Comparison of ENCODE assay signal across 13 cellular contexts in genomic region chr9:33172256-33172678, GRCh38. TPM values are rescaled to one million over a fixed set of nuclear protein-coding genes. Genes with fewer than 3 reads are reported as not detected.
DNase-seq lines count a peak whose midpoint lies in the region; ATAC-seq, FAIRE-seq and TF ChIP-seq lines count a peak whose summit lies in the region.
"Had no signal": no experiment of that assay in that cellular context is flagged by ENCODE, and none has a peak within 500 bp of the region (broad histone marks: within the 10 kb centered on the region; RNA-seq: fewer than 3 reads in every experiment).

No MANE protein-coding gene starts in this region.

- 0% methylated on average over 3 of the region's 3 CpGs for WGBS in K562 (ENCODE audit: insufficient coverage, low coverage, missing lambda C conversion rate)
- WGBS in HepG2 (ENCODE audit: low lambda C conversion rate) = 2% methylated on average over 3 of the region's 3 CpGs

- H3K79me2 ChIP-seq in K562 (ENCODE audit: control insufficient read depth, insufficient read depth, low read length) (no peaks in the 10 kb centered on the region; the same call in 2 of the 3 replicates), HepG2 (ENCODE audit: insufficient read depth, low read length) (no peaks in the 10 kb centered on the region)

- no peak for ATAC-seq in activated T-cell treated with anti-CD3 and anti-CD28 coated beads, Interleukin-2, amount 50 U/mL, for 72 hours (replicated peaks in 1 of 2)
- ATAC-seq in K562 (no peak; the same call in 2 of the 3 replicates), HepG2 (peak; percentile 57), thoracic aorta (ENCODE audit: insufficient number of reproducible peaks, low FRiP score, low read depth) (peak; percentile 7), left cardiac atrium (no peak)

- peak overlapping the region; percentile 41; the same call in 1 of the 2 replicates for H3K4me2 ChIP-seq in K562 (ENCODE audit: insufficient read depth, low read length)
- H3K4me2 ChIP-seq in HepG2 (ENCODE audit: low read depth, low read length) = peak overlapping the region; percentile 89

- DNase-seq in activated T-cell treated with anti-CD3 and anti-CD28 coated beads, Interleukin-2, amount 50 U/mL, for 72 hours = no peak
- DNase-seq in activated T-cell treated with anti-CD3 and anti-CD28 coated beads, Interleukin-2, amount 50 U/mL, for 1 hour = no peak
- DNase-seq in K562 (ENCODE audit: extremely low read depth in 1 of 4, low spot score in 3 of 4) (peak in 1 of 4 experiments; percentile 41), HepG2 (ENCODE audit: low spot score) (peak; percentile 79), thoracic aorta (ENCODE audit: low spot score) (no peak), H4 (ENCODE audit: low spot score) (no peak), left cardiac atrium (no peak)
- DNase-seq in activated naive CD4-positive, alpha-beta T cell treated with Interleukin-2 at 50 U/mL for 16 hours = no peak
- DNase-seq: activated CD4-positive, alpha-beta T cell treated with anti-CD3 and anti-CD28 coated beads for 48 hours; activated effector memory CD4-positive, alpha-beta T cell treated with anti-CD3 and anti-CD28 coated beads, Interleukin-2, amount 50 U/mL, for 16 hours; Karpas-422 had no signal

- FAIRE-seq in K562 (lab: Jason Lieb, UNC) (peak; percentile 91), HepG2 (lab: Jason Lieb, UNC) (peak; percentile 87)
- FAIRE-seq: urothelium cell line had no signal

- H3K27me3 Mint-ChIP-seq in activated T-cell treated with anti-CD3 and anti-CD28 coated beads, Interleukin-2, amount 50 U/mL, for 72 hours (ENCODE audit: low read depth) = no peaks in the 10 kb centered on the region

- TF ChIP-seq POLR2A in K562 (conservative IDR thresholded peaks at IDR 0.05) (no peak), HepG2 (IDR thresholded peaks at IDR 0.05; ENCODE audit: insufficient read depth in 1 of 2, low read depth in 2 of 2, low read length in 2 of 2) (0 out of 4 replicates have a peak, but pooled peaks of 1 of the 2 experiments have one; percentile 12)

- H3K36me3 ChIP-seq in K562 (ENCODE audit: control insufficient read depth, insufficient read depth, low read length) (no peaks in the 10 kb centered on the region), HepG2 (replicated peaks in 1 of 2; ENCODE audit: control insufficient read depth in 1 of 2, insufficient read depth in 2 of 2, low read length in 2 of 2) (no peaks in the 10 kb centered on the region), thoracic aorta (no peaks in the 10 kb centered on the region)

- no peak overlapping the region for H3K4me3 Mint-ChIP-seq in activated T-cell treated with anti-CD3 and anti-CD28 coated beads, Interleukin-2, amount 50 U/mL, for 72 hours
- H3K4me3 Mint-ChIP-seq: neural crest cell had no signal

- TF ChIP-seq EP300 in K562 (IDR thresholded peaks at IDR 0.05; ENCODE audit: low read length) (peak; percentile 59; the same call in 1 of the 2 replicates), HepG2 (IDR thresholded peaks at IDR 0.05; ENCODE audit: low read depth in 2 of 2, low read length in 2 of 2) (no peak; a peak in 1 of 4 replicates), HepG2 (CRISPR knock-in tag; IDR thresholded peaks at IDR 0.05; ENCODE audit: borderline replicate concordance) (no peak)

- H3K27ac ChIP-seq in K562 (ENCODE audit: extremely low read depth, low read depth, low read length) (peak overlapping the region; percentile 57; the same call in 1 of the 3 replicates), HepG2 (ENCODE audit: extremely low read length, insufficient read depth, low read length) (peak overlapping the region; percentile 72), thoracic aorta (peak overlapping the region; percentile 44 to 65)

- H4K20me1 ChIP-seq in K562 (replicated peaks; ENCODE audit: control insufficient read depth, insufficient read depth, low read length) (no peaks in the 10 kb centered on the region), HepG2 (ENCODE audit: insufficient read depth, low read length) (no peaks in the 10 kb centered on the region)

- H3K4me1 ChIP-seq in K562 (replicated peaks in 1 of 2; ENCODE audit: control insufficient read depth in 2 of 2, insufficient read depth in 2 of 2, low read length in 2 of 2) (peaks cover 22 to 30% of the 10 kb centered on the region in 2 experiments; a peak in 4 of 5 replicates), HepG2 (ENCODE audit: insufficient read depth, low read length) (peaks cover 53% of the 10 kb centered on the region), thoracic aorta (ENCODE audit: control insufficient read depth in 1 of 2, low read depth in 2 of 2) (peaks cover 15 to 41% of the 10 kb centered on the region in 2 donors)

- in situ Hi-C loops in K562 (cut with MboI) = no loop called here
- in situ Hi-C loops in HepG2 (cut with HindIII; ENCODE audit: extremely low pct_ligation_motif_present, low pct_unique_long_range_greater_than_20kb) = no loop called here

- H3K4me3 ChIP-seq in K562 = no peak overlapping the region
- H3K4me3 ChIP-seq in HepG2 (replicated peaks in 1 of 3; ENCODE audit: insufficient read depth in 1 of 3, low read depth in 2 of 3, low read length in 3 of 3) = peak overlapping the region in 2 of 3 experiments; percentile 28 to 53; a peak in 4 of 6 replicates
- no peak overlapping the region for H3K4me3 ChIP-seq in thoracic aorta

- peaks cover 33% of the 10 kb centered on the region for H3K4me1 Mint-ChIP-seq in activated T-cell treated with anti-CD3 and anti-CD28 coated beads, Interleukin-2, amount 50 U/mL, for 72 hours (ENCODE audit: low read depth)

- CTCF ChIA-PET in K562 (lab: Yijun Ruan, JAX; ENCODE audit: low intra/inter-chr PET ratio) = interaction anchor here (0.6 kb wide), 1 partner anchor 27 kb away, joined by 3 read pairs; no protein-coding TSS in a partner anchor
- CTCF ChIA-PET in HepG2 (lab: Yijun Ruan, JAX; ENCODE audit: low intra/inter-chr PET ratio, low total read pairs) = interaction anchor here (2.4 kb wide), 1 partner anchor 91 kb away, joined by 13 read pairs; no protein-coding TSS in a partner anchor

- peaks cover 0 to 1% of the 10 kb centered on the region in 2 donors for H3K36me3 Mint-ChIP-seq in activated T-cell treated with anti-CD3 and anti-CD28 coated beads, Interleukin-2, amount 50 U/mL, for 72 hours (ENCODE audit: insufficient read depth in 2 of 2)

- TF ChIP-seq CTCF in K562 (IDR thresholded peaks at IDR 0.05 in 2 of 3, conservative IDR thresholded peaks at IDR 0.05 in 1 of 3; ENCODE audit: insufficient read depth in 2 of 3, low read depth in 1 of 3, low read length in 3 of 3) (no peak), HepG2 (CRISPR knock-in tag; IDR thresholded peaks at IDR 0.05) (no peak), thoracic aorta (IDR thresholded peaks at IDR 0.05) (no peak)

- H3K9ac ChIP-seq in K562 (ENCODE audit: insufficient read depth in 1 of 2, low read depth in 2 of 2, low read length in 2 of 2) (peak overlapping the region in 1 of 2 experiments; percentile 25; a peak in 1 of 4 replicates), HepG2 (ENCODE audit: insufficient read depth, low read depth, low read length) (no peak overlapping the region)

- BruUV-seq in K562 (replicated peaks; lab: Mats Ljungman, UMichigan) (no TSS peak), HepG2 (replicated peaks; lab: Mats Ljungman, UMichigan) (no TSS peak)

- intact Hi-C loops in K562 (cut with micrococcal nuclease) (loop anchor here (5.0 kb wide), 1 partner anchor 45 kb away; no protein-coding TSS in a partner anchor), HepG2 (cut with micrococcal nuclease; ENCODE audit: unreplicated experiment) (loop anchor here (2.0 kb wide), 1 partner anchor 53 kb away; no protein-coding TSS in a partner anchor), left cardiac atrium (cut with DNase I) (loop anchor here in 1 of 2 donors (5.0 to 10.0 kb wide), 2 partner anchors 53 to 90 kb away; no protein-coding TSS in a partner anchor)

- POLR2A ChIA-PET in K562 (lab: Yijun Ruan, JAX) (interaction anchor here (0.6 kb wide), 1 partner anchor 244 kb away, joined by 3 read pairs; no protein-coding TSS in a partner anchor), HepG2 (lab: Yijun Ruan, JAX) (interaction anchor here (0.9 to 2.4 kb wide), 4 partner anchors 9 to 148 kb away, joined by 3 to 11 read pairs (median 4); partner anchors contain the start of gene DNAJA1)

- H3K9me3 ChIP-seq in K562 (replicated peaks; ENCODE audit: control insufficient read depth, insufficient read depth, low read depth, low read length) = no peaks in the 10 kb centered on the region
- H3K9me3 ChIP-seq in HepG2 (ENCODE audit: low read length) = no peaks in the 10 kb centered on the region
- no peaks in the 10 kb centered on the region for H3K9me3 ChIP-seq in thoracic aorta

- H2AFZ ChIP-seq in K562 (ENCODE audit: low read depth, low read length) (peak overlapping the region; percentile 66), HepG2 (ENCODE audit: low read length) (peak overlapping the region; percentile 17)

- no peaks in the 10 kb centered on the region for H3K9me1 ChIP-seq in K562 (ENCODE audit: control insufficient read depth, insufficient read depth, low read length)

- H3K27me3 ChIP-seq in K562 (ENCODE audit: control insufficient read depth in 2 of 2, insufficient read depth in 2 of 2, low read length in 2 of 2) (no peaks in the 10 kb centered on the region), HepG2 (ENCODE audit: control insufficient read depth in 1 of 2, insufficient read depth in 2 of 2, low read length in 2 of 2) (no peaks in the 10 kb centered on the region), thoracic aorta (replicated peaks; ENCODE audit: insufficient read depth) (no peaks in the 10 kb centered on the region)

- TF ChIP-seq RAD21 in K562 (CRISPR knock-in tag; conservative IDR thresholded peaks at IDR 0.05 in 1 of 2, IDR thresholded peaks at IDR 0.05 in 1 of 2) (no peak), HepG2 (CRISPR knock-in tag; IDR thresholded peaks at IDR 0.05) (no peak)

- H3K27ac Mint-ChIP-seq in activated T-cell treated with anti-CD3 and anti-CD28 coated beads, Interleukin-2, amount 50 U/mL, for 72 hours = peak overlapping the region; percentile 51

- no peaks in the 10 kb centered on the region for H3K9me3 Mint-ChIP-seq in activated T-cell treated with anti-CD3 and anti-CD28 coated beads, Interleukin-2, amount 50 U/mL, for 72 hours
- H3K9me3 Mint-ChIP-seq: neural crest cell had no signal

RNA-seq across cellular contexts. Expression of gene B4GALT1, which starts 5.1 kb away (rescaled TPM):
- total RNA-seq in activated T-cell treated with anti-CD3 and anti-CD28 coated beads, Interleukin-2, amount 50 U/mL, for 72 hours = 10 to 100 TPM; 72.2 to 91.9 TPM
- total RNA-seq in K562 (2011; cell fraction: chromatin; rRNA removed; ENCODE audit: low replicate concordance) = 14.7 and 14.9 TPM in 2 replicates
- total RNA-seq in K562 (2011; cell fraction: nucleolus; rRNA removed) = 17.9 and 22.7 TPM in 2 replicates
- total RNA-seq in K562 (2011; cell fraction: nucleoplasm; rRNA removed) = 32.8 and 52.0 TPM in 2 replicates
- total RNA-seq in K562 (2014; rRNA removed) (7.1 and 8.7 TPM in 2 replicates), K562 (2014; rRNA removed; fragmentation: Illumina TruSeq; extraction: Trizol) (4.4 and 4.8 TPM in 2 replicates), K562 (2015; rRNA removed; fragmentation: Illumina TruSeq; extraction: Trizol) (3.7 and 4.1 TPM in 2 replicates), K562 (2021) (22.0 and 26.8 TPM in 2 replicates), HepG2 (2016; rRNA removed; fragmentation: Illumina TruSeq; extraction: Trizol) (15.7 TPM in 2 replicates), thoracic aorta (10 to 100 TPM; 59.4 to 86.6 TPM), left cardiac atrium (100 to 1,000 TPM in 1 of 2 donors, 10 to 100 TPM in 1; 49.5 to 107 TPM)
- polyA plus RNA-seq in K562 (2011; rRNA removed) (9.6 and 10.1 TPM in 2 replicates), K562 (2014; fragmentation: Illumina TruSeq; extraction: Trizol) (21.4 and 23.8 TPM in 2 replicates), K562 (2014; fragmentation: Nextera tagmentation; extraction: Ambion mirVana) (1 to 10 TPM; 5.2 to 6.0 TPM), K562 (2014; rRNA removed) (10.7 and 13.2 TPM in 2 replicates), HepG2 (2011; rRNA removed) (33.5 and 37.5 TPM in 2 replicates)
- 13.7 and 14.3 TPM in 2 replicates for polyA plus RNA-seq in K562 (2011; cell fraction: cytosol; rRNA removed)
- 5.3 and 6.6 TPM in 2 replicates for polyA plus RNA-seq in K562 (2011; cell fraction: nucleus; rRNA removed)
- 16.9 and 32.7 TPM in 2 replicates for polyA plus RNA-seq in K562 (2012)
- 16.0 and 18.9 TPM in 2 replicates for polyA minus RNA-seq in K562 (2011; rRNA and poly(A)+ RNA removed)
- 15.1 and 15.4 TPM in 2 replicates for polyA minus RNA-seq in K562 (2011; cell fraction: cytosol; rRNA and poly(A)+ RNA removed)
- 3.9 and 4.0 TPM in 2 replicates for polyA minus RNA-seq in K562 (2011; cell fraction: nucleus; rRNA and poly(A)+ RNA removed)
- total RNA-seq in HepG2 (2016; cell fraction: cytosol; rRNA removed; fragmentation: Illumina TruSeq; extraction: Trizol; ENCODE audit: low read depth) = 3.3 and 3.4 TPM in 2 replicates
- total RNA-seq in HepG2 (2016; cell fraction: insoluble cytoplasmic fraction; rRNA removed; fragmentation: Illumina TruSeq; extraction: Trizol) = 13.5 and 16.1 TPM in 2 replicates
- 19.9 and 20.6 TPM in 2 replicates for total RNA-seq in HepG2 (2016; cell fraction: membrane; rRNA removed; fragmentation: Illumina TruSeq; extraction: Trizol)
- total RNA-seq in HepG2 (2016; cell fraction: nucleus; rRNA removed; fragmentation: Illumina TruSeq; extraction: Trizol) = 22.5 and 25.2 TPM in 2 replicates
- 35.6 and 46.0 TPM in 2 replicates for polyA plus RNA-seq in HepG2 (2011; cell fraction: cytosol; rRNA removed)
- polyA plus RNA-seq in HepG2 (2011; cell fraction: nucleus; rRNA removed) = 14.7 and 19.1 TPM in 2 replicates
- polyA plus RNA-seq in HepG2 (2012) = 57.7 and 61.1 TPM in 2 replicates
- polyA plus RNA-seq in HepG2 (2016; cell fraction: cytosol; fragmentation: Illumina TruSeq; extraction: Trizol; ENCODE audit: low read depth) = 5.0 and 5.4 TPM in 2 replicates
- 21.1 and 25.1 TPM in 2 replicates for polyA plus RNA-seq in HepG2 (2016; cell fraction: insoluble cytoplasmic fraction; fragmentation: Illumina TruSeq; extraction: Trizol; ENCODE audit: low read depth)
- 21.2 TPM in 2 replicates for polyA plus RNA-seq in HepG2 (2016; cell fraction: membrane; fragmentation: Illumina TruSeq; extraction: Trizol; ENCODE audit: low read depth)
- 40.6 and 42.3 TPM in 2 replicates for polyA plus RNA-seq in HepG2 (2016; cell fraction: nucleus; fragmentation: Illumina TruSeq; extraction: Trizol; ENCODE audit: insufficient read depth, low read depth)
- polyA minus RNA-seq in HepG2 (2011; rRNA and poly(A)+ RNA removed; ENCODE audit: low replicate concordance) = 78.3 and 316 TPM in 2 replicates
- polyA minus RNA-seq in HepG2 (2011; cell fraction: cytosol; rRNA and poly(A)+ RNA removed) = 35.8 and 41.0 TPM in 2 replicates
- 17.3 and 22.3 TPM in 2 replicates for polyA minus RNA-seq in HepG2 (2011; cell fraction: nucleus; rRNA and poly(A)+ RNA removed)
- 33.5 and 34.5 TPM in 2 replicates for total RNA-seq in H4 (2014; rRNA removed; shearing (Covaris generic))

Comparison
In these comparisons a context has a peak if more than half of its experiments do, and no peak if none do; other contexts are left out.
1. ATAC-seq: peak in HepG2 (single experiment) and thoracic aorta (single experiment); none in activated T-cell treated with anti-CD3 and anti-CD28 coated beads, Interleukin-2, amount 50 U/mL, for 72 hours (0 of 2), K562 (single experiment) and left cardiac atrium (0 of 2).
2. H3K4me3 ChIP-seq: peak in HepG2 (2 of 3); none in K562 (single experiment) and thoracic aorta (single experiment).
3. Peak in every context shown above with its lines, with median percentiles within 50 percentile points of each other: H3K27ac ChIP-seq.